ENCODE assay signal across 8 cellular contexts in genomic region chr3:13648060-13648743, GRCh38.
DNase-seq lines count a peak whose midpoint lies in the region; ATAC-seq and FAIRE-seq lines count a peak whose summit lies in the region.

No MANE protein-coding gene starts in this region.

- H2BK5ac ChIP-seq in neuronal stem cell (ENCODE audit: low read length): no peak overlapping the region

- ATAC-seq in activated T-helper 17 cell treated with anti-CD3 and anti-CD28 coated beads, Interleukin-2, amount 50 U/mL, for 72 hours (replicated peaks): peak; percentile 68

- H3K9me3 ChIP-seq in neuronal stem cell (replicated peaks in 1 of 2; ENCODE audit: control insufficient read depth in 2 of 2, insufficient read depth in 1 of 2, low read depth in 1 of 2, low read length in 2 of 2): no peaks in the 10 kb centered on the region

- H3K23ac ChIP-seq in neuronal stem cell (ENCODE audit: low read depth, low read length, poor library complexity): no peak overlapping the region

- H3K9ac ChIP-seq in neuronal stem cell (ENCODE audit: low read depth, low read length, poor library complexity): no peak overlapping the region

- peaks cover 9 to 11% of the 10 kb centered on the region in 2 donors for H3K4me1 ChIP-seq in neuronal stem cell (ENCODE audit: control insufficient read depth in 2 of 2, insufficient read depth in 1 of 2, low read depth in 1 of 2, low read length in 2 of 2)

- no peaks in the 10 kb centered on the region for H3K36me3 Mint-ChIP-seq in activated T-helper 17 cell treated with anti-CD3 and anti-CD28 coated beads, Interleukin-2, amount 50 U/mL, for 72 hours (ENCODE audit: low read depth)

- H3K4me2 ChIP-seq in neuronal stem cell (ENCODE audit: insufficient read depth, low read length, poor library complexity, severe bottlenecking): peak overlapping the region; percentile 46

- peak overlapping the region; percentile 23 for H3K4me3 Mint-ChIP-seq in activated T-helper 17 cell treated with anti-CD3 and anti-CD28 coated beads, Interleukin-2, amount 50 U/mL, for 72 hours

- peak overlapping the region; percentile 90 for H2AFZ ChIP-seq in neuronal stem cell (ENCODE audit: low read length)

- DNase-seq in NCI-H187 (lab: John Stamatoyannopoulos, UW): peak; percentile 46 to 55
- no peak for DNase-seq in NCI-H187 treated with DMSO at 0.1 percent for 48 hours (lab: John Stamatoyannopoulos, UW)
- DNase-seq in HT1080 (ENCODE audit: low read depth): peak; percentile 71
- DNase-seq in RCC 7860 (ENCODE audit: low spot score): peak; percentile 34
- peak; percentile 65 for DNase-seq in fibroblast of the conjunctiva (ENCODE audit: low read depth)
- DNase-seq in neuronal stem cell (ENCODE audit: low spot score): peak; percentile 91
- DNase-seq in stromal cell of bone marrow (ENCODE audit: low read depth): peak; percentile 65

- peaks cover 14% of the 10 kb centered on the region for H3K4me1 Mint-ChIP-seq in activated T-helper 17 cell treated with anti-CD3 and anti-CD28 coated beads, Interleukin-2, amount 50 U/mL, for 72 hours

- FAIRE-seq in RCC 7860 (lab: Jason Lieb, UNC): no peak

- H3K36me3 ChIP-seq in neuronal stem cell (replicated peaks in 1 of 2; ENCODE audit: control insufficient read depth in 2 of 2, insufficient read depth in 2 of 2, low read length in 2 of 2): no peaks in the 10 kb centered on the region

- H2BK15ac ChIP-seq in neuronal stem cell (ENCODE audit: low read length): peak overlapping the region; percentile 53

- H3K27ac ChIP-seq in neuronal stem cell (replicated peaks; ENCODE audit: low read length): no peak overlapping the region

- H3K4me3 ChIP-seq in neuronal stem cell (ENCODE audit: low read length in 2 of 2): no peak overlapping the region

- H3K14ac ChIP-seq in neuronal stem cell (ENCODE audit: low read length): no peak overlapping the region

- H3K27me3 ChIP-seq in neuronal stem cell (ENCODE audit: control insufficient read depth in 3 of 3, insufficient read depth in 3 of 3, low read depth in 1 of 3, low read length in 3 of 3): no peaks in the 10 kb centered on the region

- no peak overlapping the region for H2BK120ac ChIP-seq in neuronal stem cell (ENCODE audit: low read depth, low read length)

- H4K91ac ChIP-seq in neuronal stem cell (ENCODE audit: low read depth, low read length, poor library complexity): no peak overlapping the region

- no peak overlapping the region for H3K27ac Mint-ChIP-seq in activated T-helper 17 cell treated with anti-CD3 and anti-CD28 coated beads, Interleukin-2, amount 50 U/mL, for 72 hours

- peak overlapping the region; percentile 26 for H2AK5ac ChIP-seq in neuronal stem cell (ENCODE audit: low read depth, low read length)

- H2BK12ac ChIP-seq in neuronal stem cell (ENCODE audit: low read length): peak overlapping the region; percentile 79

- H4K8ac ChIP-seq in neuronal stem cell (ENCODE audit: low read depth, low read length): peak overlapping the region; percentile 77

- no CpG with 5 or more reads among the region's 16 CpGs for WGBS in neuronal stem cell (ENCODE audit: extremely low coverage in 2 of 2, insufficient read length in 2 of 2, insufficient replicate concordance in 1 of 2), 2 donors

- H3K4ac ChIP-seq in neuronal stem cell (ENCODE audit: low read length): no peak overlapping the region

- no peaks in the 10 kb centered on the region for H3K79me1 ChIP-seq in neuronal stem cell (ENCODE audit: low read depth, low read length)

- H3K9me3 Mint-ChIP-seq in activated T-helper 17 cell treated with anti-CD3 and anti-CD28 coated beads, Interleukin-2, amount 50 U/mL, for 72 hours: no peaks in the 10 kb centered on the region

- H3K18ac ChIP-seq in neuronal stem cell (ENCODE audit: low read length): peak overlapping the region; percentile 89

- peaks cover 7% of the 10 kb centered on the region for H3K27me3 Mint-ChIP-seq in activated T-helper 17 cell treated with anti-CD3 and anti-CD28 coated beads, Interleukin-2, amount 50 U/mL, for 72 hours
